ENCODE assay signal across 1 cellular context in genomic region chr13:98508280-98509074, GRCh38.
A peak's percentile ranks its signal among the peaks of the same experiment; 100 is the strongest.
TF ChIP-seq lines count a peak whose summit lies in the region.

No MANE protein-coding gene starts in this region.

TF ChIP-seq in GM12878, 131 proteins besides CTCF, POLR2A, EP300 and RAD21 (continued from another document):
- TF ChIP-seq NKRF (conservative IDR thresholded peaks at IDR 0.05) (no peak), MXI1 (IDR thresholded peaks at IDR 0.05; ENCODE audit: low read depth, low read length) (peak; percentile 15; the same call in 1 of the 2 replicates)
TF ChIP-seq in GM12878: peak in this region for 3.
